20 cellular contexts compared by ENCODE assay signal in the genomic region with DNA sequence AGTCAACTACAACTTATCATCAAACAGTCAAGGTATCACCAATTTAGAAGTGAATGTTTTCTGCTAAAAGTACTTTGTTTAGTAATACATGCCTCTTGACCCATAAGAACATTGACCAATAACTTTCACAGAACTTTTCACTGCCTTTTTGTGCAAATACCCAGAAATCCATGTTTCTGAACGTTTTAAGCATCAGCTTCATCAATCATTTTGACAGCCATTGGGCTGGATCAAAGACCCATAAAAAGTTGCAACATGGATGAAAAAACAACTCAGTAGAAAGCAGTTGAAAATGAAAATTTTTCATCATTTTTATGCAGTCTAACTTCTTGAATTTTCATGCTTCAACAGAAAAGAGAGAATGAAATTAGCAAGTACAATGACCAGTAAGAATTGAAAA.
"Had no signal": no experiment of that assay in that cellular context is flagged by ENCODE, and none has a peak within 500 bp of the region (broad histone marks: within the 10 kb centered on the region; RNA-seq: fewer than 3 reads in every experiment).

No MANE protein-coding gene starts in this region.

- H3K36me3 ChIP-seq: SJCRH30 had no signal

- H3K9me3 ChIP-seq: SJCRH30 had no signal

- ATAC-seq: Panc1, PC-3 had no signal

- H3K4me3 ChIP-seq: SJCRH30, SK-N-MC had no signal

- DNase-seq: Karpas-422, KG1, MM.1S, NCI-H1092 treated with DMSO at 0.1 percent for 48 hours, NCI-H1436, NCI-H187, NCI-H2029, NCI-H2081 treated with DMSO at 0.1 percent for 48 hours, NCI-H2171, NCI-H345, NCI-H510A, NCI-H524 treated with DMSO at 0.1 percent for 48 hours, NCI-H69, NCI-H774, PC-3, SHP77, SJCRH30 had no signal

- H3K27ac ChIP-seq: RWPE1, SJCRH30, SK-N-MC had no signal

- H3K27me3 ChIP-seq: SJCRH30 had no signal

- H3K4me1 ChIP-seq: SJCRH30 had no signal
